ENCODE assay signal across 23 cellular contexts in genomic region chr21:23585419-23585818, GRCh38.
"Had no signal": no experiment of that assay in that cellular context is flagged by ENCODE, and none has a peak within 500 bp of the region (broad histone marks: within the 10 kb centered on the region; RNA-seq: fewer than 3 reads in every experiment).

No MANE protein-coding gene starts in this region.

- DNase-seq: islet precursor cell; left ventricle myocardium inferior; midbrain; mucosa of descending colon; naive thymus-derived CD4-positive, alpha-beta T cell; ovary; right lobe of liver; stimulated activated CD4-positive, alpha-beta T cell treated with anti-CD3 and anti-CD28 coated beads, Interleukin-1b, Interleukin-23, amount 100 ng/mL, for 48 hours; stimulated activated CD4-positive, alpha-beta T cell treated with anti-CD3 and anti-CD28 coated beads, Interleukin-2, amount 100 ng/mL, for 48 hours; stimulated activated CD4-positive, alpha-beta T cell treated with anti-CD3 and anti-CD28 coated beads, Interleukin-4, amount 100 ng/mL, for 4 hours; stimulated activated CD8-positive, alpha-beta memory T cell treated with anti-CD3 and anti-CD28 coated beads, Interleukin-4, amount 100 ng/mL, for 48 hours; stimulated activated naive B cell treated with anti-CD40 and anti-IgM and Interleukin-4, amounts not matched to agents 10 μg/mL and 1 μg/mL and 100 μg/mL, for 72 hours; stimulated activated naive CD8-positive, alpha-beta T cell treated with anti-CD3 and anti-CD28 coated beads, Interleukin-15, Interleukin-2, amounts not matched to agents 100 U/mL and 50 U/mL, for 24 hours; stomach; testis; thyroid gland; transverse colon had no signal

- ATAC-seq: mucosa of descending colon; naive thymus-derived CD4-positive, alpha-beta T cell; natural killer cell treated with Interleukin-12 subunit alpha and Interleukin-12 subunit beta and Interleukin-15 and Interleukin-18, amount 100 ng/mL, for 72 hours; right lobe of liver; stimulated activated naive B cell treated with anti-CD40 and anti-IgM and Interleukin-4, amounts not matched to agents 10 μg/mL and 1 μg/mL and 100 μg/mL, for 72 hours; stimulated activated naive CD8-positive, alpha-beta T cell treated with anti-CD3 and anti-CD28 coated beads, Interleukin-15, Interleukin-2, amounts not matched to agents 100 U/mL and 50 U/mL, for 24 hours had no signal

- H3K4me3 ChIP-seq: left ventricle myocardium inferior, lung, mucosa of descending colon, ovary, right atrium auricular region, right lobe of liver, smooth muscle cell, stomach, testis, thyroid gland, transverse colon, upper lobe of left lung, vagina had no signal
